In the genomic region with DNA sequence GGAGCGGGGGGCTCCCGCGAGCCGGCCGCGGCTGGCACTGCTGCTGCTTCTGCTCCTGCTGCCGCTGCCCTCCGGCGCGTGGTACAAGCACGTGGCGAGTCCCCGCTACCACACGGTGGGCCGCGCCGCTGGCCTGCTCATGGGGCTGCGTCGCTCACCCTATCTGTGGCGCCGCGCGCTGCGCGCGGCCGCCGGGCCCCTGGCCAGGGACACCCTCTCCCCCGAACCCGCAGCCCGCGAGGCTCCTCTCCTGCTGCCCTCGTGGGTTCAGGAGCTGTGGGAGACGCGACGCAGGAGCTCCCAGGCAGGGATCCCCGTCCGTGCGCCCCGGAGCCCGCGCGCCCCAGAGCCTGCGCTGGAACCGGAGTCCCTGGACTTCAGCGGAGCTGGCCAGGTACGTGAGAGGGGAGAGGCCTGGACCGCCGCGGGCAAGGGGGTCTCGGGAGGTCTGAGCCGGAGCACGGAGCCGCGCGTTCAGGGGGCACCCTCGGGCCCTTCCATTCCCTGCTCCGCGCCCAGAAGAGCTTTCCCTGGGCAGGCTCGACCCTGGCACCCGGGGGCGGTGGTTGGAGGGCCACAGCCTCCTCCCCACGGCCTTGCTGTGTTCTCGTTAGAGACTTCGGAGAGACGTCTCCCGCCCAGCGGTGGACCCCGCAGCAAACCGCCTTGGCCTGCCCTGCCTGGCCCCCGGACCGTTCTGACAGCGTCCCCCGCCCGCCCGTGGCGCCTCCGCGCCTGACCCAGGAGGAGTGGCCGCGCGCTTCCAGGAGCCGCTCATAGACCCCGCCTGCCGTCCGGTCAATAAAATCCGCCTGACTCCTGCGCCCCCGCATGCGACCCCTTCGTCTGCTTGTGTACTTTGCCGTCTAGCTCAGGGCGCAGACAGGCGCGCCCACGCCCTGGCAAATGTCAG, we compare ENCODE assay signal across 1 cellular context.
TF ChIP-seq lines count a peak whose summit lies in the region.

No MANE protein-coding gene starts in this region.

TF ChIP-seq in HEK293, 187 proteins besides CTCF, POLR2A, EP300 and RAD21:
- TF ChIP-seq SP2 (tag by site-specific recombination; IDR thresholded peaks at IDR 0.05) (0 out of 2 replicates have a peak, but pooled peaks have one; percentile 13), ZFHX2 (tag by site-specific recombination; conservative IDR thresholded peaks at IDR 0.05) (peak; percentile 93), ZBTB7A (tag by site-specific recombination; IDR thresholded peaks at IDR 0.05; ENCODE audit: low read depth) (no peak), TCF7L2 (IDR thresholded peaks at IDR 0.05; ENCODE audit: borderline replicate concordance, low read depth, low read length) (no peak), EGR2 (tag by site-specific recombination; IDR thresholded peaks at IDR 0.05; ENCODE audit: low read depth) (peak; percentile 57), ZSCAN30 (tag by site-specific recombination; IDR thresholded peaks at IDR 0.05) (no peak), ZNF629 (tag by site-specific recombination; IDR thresholded peaks at IDR 0.05) (no peak), ZNF530 (tag by site-specific recombination; IDR thresholded peaks at IDR 0.05; ENCODE audit: low read depth) (no peak), ZNF248 (tag by site-specific recombination; IDR thresholded peaks at IDR 0.05) (no peak), ZNF335 (tag by site-specific recombination; conservative IDR thresholded peaks at IDR 0.05) (peak; percentile 83), ZNF600 (tag by site-specific recombination; IDR thresholded peaks at IDR 0.05) (0 out of 2 replicates have a peak, but pooled peaks have one; percentile 16)
- TF ChIP-seq, protein P1, sequence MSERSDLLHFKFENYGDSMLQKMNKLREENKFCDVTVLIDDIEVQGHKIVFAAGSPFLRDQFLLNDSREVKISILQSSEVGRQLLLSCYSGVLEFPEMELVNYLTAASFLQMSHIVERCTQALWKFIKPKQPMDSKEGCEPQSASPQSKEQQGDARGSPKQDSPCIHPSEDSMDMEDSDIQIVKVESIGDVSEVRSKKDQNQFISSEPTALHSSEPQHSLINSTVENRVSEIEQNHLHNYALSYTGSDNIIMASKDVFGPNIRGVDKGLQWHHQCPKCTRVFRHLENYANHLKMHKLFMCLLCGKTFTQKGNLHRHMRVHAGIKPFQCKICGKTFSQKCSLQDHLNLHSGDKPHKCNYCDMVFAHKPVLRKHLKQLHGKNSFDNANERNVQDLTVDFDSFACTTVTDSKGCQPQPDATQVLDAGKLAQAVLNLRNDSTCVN (tag by site-specific recombination; optimal IDR thresholded peaks at IDR 0.05), result peak; percentile 31
- TF ChIP-seq, protein P2, sequence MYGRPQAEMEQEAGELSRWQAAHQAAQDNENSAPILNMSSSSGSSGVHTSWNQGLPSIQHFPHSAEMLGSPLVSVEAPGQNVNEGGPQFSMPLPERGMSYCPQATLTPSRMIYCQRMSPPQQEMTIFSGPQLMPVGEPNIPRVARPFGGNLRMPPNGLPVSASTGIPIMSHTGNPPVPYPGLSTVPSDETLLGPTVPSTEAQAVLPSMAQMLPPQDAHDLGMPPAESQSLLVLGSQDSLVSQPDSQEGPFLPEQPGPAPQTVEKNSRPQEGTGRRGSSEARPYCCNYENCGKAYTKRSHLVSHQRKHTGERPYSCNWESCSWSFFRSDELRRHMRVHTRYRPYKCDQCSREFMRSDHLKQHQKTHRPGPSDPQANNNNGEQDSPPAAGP (tag by site-specific recombination; IDR thresholded peaks at IDR 0.05), result 0 out of 2 replicates have a peak, but pooled peaks have one; percentile 19
